3 cellular contexts compared by ENCODE assay signal in the genomic region with DNA sequence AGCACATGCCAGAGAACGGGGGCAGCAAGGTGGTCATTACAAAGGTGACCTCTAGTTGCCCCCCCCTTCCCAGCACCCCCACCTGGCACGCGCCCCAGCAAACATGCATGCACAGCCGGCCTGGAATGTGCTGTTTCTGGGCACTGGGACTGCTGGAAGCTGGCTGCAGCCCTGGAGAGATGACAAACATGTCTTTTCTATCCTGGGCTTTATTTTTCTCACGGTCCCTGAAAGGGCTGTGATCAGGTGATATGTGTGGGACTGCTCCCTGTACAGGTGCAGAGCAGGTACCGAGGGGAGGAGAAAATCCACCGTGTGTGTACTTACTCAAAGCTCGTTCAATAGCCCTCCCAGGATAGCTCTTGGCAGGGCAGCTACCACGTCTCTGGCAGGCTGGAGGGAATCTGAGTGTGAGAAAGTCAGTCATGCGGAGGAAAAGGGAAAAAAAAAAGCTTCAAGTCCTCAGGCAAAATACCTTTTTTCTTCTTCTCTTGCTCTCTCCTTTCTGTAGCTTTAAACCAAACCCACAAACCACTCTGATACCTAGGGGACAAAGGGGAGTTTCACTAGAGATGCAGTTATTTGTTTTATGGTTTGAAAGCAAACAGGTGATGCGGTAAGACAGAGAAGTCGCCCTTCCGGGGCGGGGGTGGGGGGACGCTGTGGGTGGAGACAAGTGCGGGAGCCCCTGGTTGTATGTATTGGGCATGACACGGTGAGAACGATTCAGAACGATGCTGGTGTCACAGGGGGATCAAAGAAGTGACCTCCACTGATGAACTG.
TF ChIP-seq lines count a peak whose summit lies in the region.

No MANE protein-coding gene starts in this region.

TF ChIP-seq in SK-N-SH treated with all-trans-retinoic acid at 6 μM for 48 hours, 23 proteins besides CTCF, POLR2A, EP300 and RAD21:
- no peak for TF ChIP-seq POU6F1 (CRISPR knock-in tag; IDR thresholded peaks at IDR 0.05; ENCODE audit: borderline replicate concordance, low read depth)
- TF ChIP-seq, protein P1, sequence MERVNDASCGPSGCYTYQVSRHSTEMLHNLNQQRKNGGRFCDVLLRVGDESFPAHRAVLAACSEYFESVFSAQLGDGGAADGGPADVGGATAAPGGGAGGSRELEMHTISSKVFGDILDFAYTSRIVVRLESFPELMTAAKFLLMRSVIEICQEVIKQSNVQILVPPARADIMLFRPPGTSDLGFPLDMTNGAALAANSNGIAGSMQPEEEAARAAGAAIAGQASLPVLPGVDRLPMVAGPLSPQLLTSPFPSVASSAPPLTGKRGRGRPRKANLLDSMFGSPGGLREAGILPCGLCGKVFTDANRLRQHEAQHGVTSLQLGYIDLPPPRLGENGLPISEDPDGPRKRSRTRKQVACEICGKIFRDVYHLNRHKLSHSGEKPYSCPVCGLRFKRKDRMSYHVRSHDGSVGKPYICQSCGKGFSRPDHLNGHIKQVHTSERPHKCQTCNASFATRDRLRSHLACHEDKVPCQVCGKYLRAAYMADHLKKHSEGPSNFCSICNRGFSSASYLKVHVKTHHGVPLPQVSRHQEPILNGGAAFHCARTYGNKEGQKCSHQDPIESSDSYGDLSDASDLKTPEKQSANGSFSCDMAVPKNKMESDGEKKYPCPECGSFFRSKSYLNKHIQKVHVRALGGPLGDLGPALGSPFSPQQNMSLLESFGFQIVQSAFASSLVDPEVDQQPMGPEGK (CRISPR knock-in tag; IDR thresholded peaks at IDR 0.05; ENCODE audit: borderline replicate concordance), result peak; percentile 16; the same call in 1 of the 2 replicates
- no peak for TF ChIP-seq ZFP30 (CRISPR knock-in tag; IDR thresholded peaks at IDR 0.05)
- TF ChIP-seq TOX (CRISPR knock-in tag; IDR thresholded peaks at IDR 0.05; ENCODE audit: borderline replicate concordance), result no peak
- no peak for TF ChIP-seq ZNF8 (CRISPR knock-in tag; IDR thresholded peaks at IDR 0.05)
TF ChIP-seq in SK-N-SH treated with all-trans-retinoic acid at 6 μM for 48 hours: peak in this region for 1.

TF ChIP-seq in SK-N-SH, 30 proteins besides CTCF, POLR2A, EP300 and RAD21:
- TF ChIP-seq NFIC (IDR thresholded peaks at IDR 0.05; ENCODE audit: borderline replicate concordance) (no peak), FOXM1 (IDR thresholded peaks at IDR 0.05; ENCODE audit: low read depth) (no peak), POLR2AphosphoS5 (IDR thresholded peaks at IDR 0.05; ENCODE audit: low read depth, low read length) (no peak), USF1 (IDR thresholded peaks at IDR 0.05; ENCODE audit: borderline replicate concordance, low read depth) (no peak), NRF1 (IDR thresholded peaks at IDR 0.05; ENCODE audit: low read depth, low read length) (no peak), JUND (IDR thresholded peaks at IDR 0.05) (no peak), CHD2 (IDR thresholded peaks at IDR 0.05; ENCODE audit: low read length, partially characterized antibody) (no peak), TEAD4 (IDR thresholded peaks at IDR 0.05; ENCODE audit: borderline replicate concordance, insufficient read depth) (no peak), MXI1 (IDR thresholded peaks at IDR 0.05; ENCODE audit: low read depth, low read length) (no peak), GATA2 (CRISPR knock-in tag; IDR thresholded peaks at IDR 0.05) (no peak), FOSL2 (IDR thresholded peaks at IDR 0.05; ENCODE audit: borderline replicate concordance, low read depth) (no peak), MAX (IDR thresholded peaks at IDR 0.05; ENCODE audit: low read depth) (no peak), TCF12 (IDR thresholded peaks at IDR 0.05) (no peak), EZH2phosphoT487 (IDR thresholded peaks at IDR 0.05; ENCODE audit: borderline replicate concordance, low read depth) (no peak), GABPA (IDR thresholded peaks at IDR 0.05; ENCODE audit: low read depth) (no peak), RFX5 (IDR thresholded peaks at IDR 0.05; ENCODE audit: low read length) (no peak)
- TF ChIP-seq, protein P2, sequence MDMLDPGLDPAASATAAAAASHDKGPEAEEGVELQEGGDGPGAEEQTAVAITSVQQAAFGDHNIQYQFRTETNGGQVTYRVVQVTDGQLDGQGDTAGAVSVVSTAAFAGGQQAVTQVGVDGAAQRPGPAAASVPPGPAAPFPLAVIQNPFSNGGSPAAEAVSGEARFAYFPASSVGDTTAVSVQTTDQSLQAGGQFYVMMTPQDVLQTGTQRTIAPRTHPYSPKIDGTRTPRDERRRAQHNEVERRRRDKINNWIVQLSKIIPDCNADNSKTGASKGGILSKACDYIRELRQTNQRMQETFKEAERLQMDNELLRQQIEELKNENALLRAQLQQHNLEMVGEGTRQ (IDR thresholded peaks at IDR 0.05; ENCODE audit: borderline replicate concordance, low read depth, low read length), result no peak

TF ChIP-seq in GM12878, 131 proteins besides CTCF, POLR2A, EP300 and RAD21 (continues in another document):
- TF ChIP-seq STAT1 (conservative IDR thresholded peaks at IDR 0.05) (no peak), ATF7 (IDR thresholded peaks at IDR 0.05; ENCODE audit: low read depth) (peak; percentile 72), CREM (IDR thresholded peaks at IDR 0.05; ENCODE audit: low read depth) (no peak), NR2F1 (conservative IDR thresholded peaks at IDR 0.05) (peak; percentile 65; the same call in 1 of the 2 replicates), LARP7 (IDR thresholded peaks at IDR 0.05) (no peak), EGR1 (IDR thresholded peaks at IDR 0.05; ENCODE audit: borderline replicate concordance in 1 of 2, low read depth in 2 of 2, low read length in 2 of 2) (peak in 1 of 2 experiments; percentile 88; a peak in 2 of 3 replicates), ETV6 (conservative IDR thresholded peaks at IDR 0.05 in 1 of 2, IDR thresholded peaks at IDR 0.05 in 1 of 2; ENCODE audit: borderline replicate concordance in 1 of 2, low read depth in 1 of 2) (peak in 1 of 2 experiments; percentile 51; a peak in 1 of 4 replicates), EZH2 (IDR thresholded peaks at IDR 0.05; ENCODE audit: borderline replicate concordance, control insufficient read depth, low read depth, low read length) (0 out of 2 replicates have a peak, but pooled peaks have one; percentile 36), ZBTB4 (CRISPR knock-in tag; IDR thresholded peaks at IDR 0.05) (no peak), BACH1 (IDR thresholded peaks at IDR 0.05; ENCODE audit: borderline replicate concordance) (no peak), RB1 (IDR thresholded peaks at IDR 0.05; ENCODE audit: borderline replicate concordance) (no peak), TCF7 (IDR thresholded peaks at IDR 0.05; ENCODE audit: borderline replicate concordance) (no peak), GATAD2B (conservative IDR thresholded peaks at IDR 0.05; ENCODE audit: low read depth) (no peak; the same call in 1 of the 2 replicates), TCF3 (IDR thresholded peaks at IDR 0.05; ENCODE audit: borderline replicate concordance, insufficient read depth, low read depth, low read length) (peak; percentile 81; the same call in 1 of the 2 replicates), NBN (IDR thresholded peaks at IDR 0.05) (peak; percentile 65; the same call in 1 of the 2 replicates), ZBED1 (IDR thresholded peaks at IDR 0.05; ENCODE audit: borderline replicate concordance) (0 out of 2 replicates have a peak, but pooled peaks have one; percentile 55), PAX8 (IDR thresholded peaks at IDR 0.05) (no peak), KLF5 (IDR thresholded peaks at IDR 0.05; ENCODE audit: partially characterized antibody) (no peak), FOXM1 (IDR thresholded peaks at IDR 0.05; ENCODE audit: low read depth, low read length) (peak; percentile 79; the same call in 1 of the 2 replicates), FOXK2 (IDR thresholded peaks at IDR 0.05) (no peak), NKRF (conservative IDR thresholded peaks at IDR 0.05) (no peak), DPF2 (IDR thresholded peaks at IDR 0.05) (0 out of 2 replicates have a peak, but pooled peaks have one; percentile 28), TCF12 (IDR thresholded peaks at IDR 0.05; ENCODE audit: low read depth, low read length) (peak; percentile 61; the same call in 1 of the 2 replicates), MTA2 (IDR thresholded peaks at IDR 0.05; ENCODE audit: low read depth) (peak; percentile 72; the same call in 1 of the 2 replicates), ZNF24 (IDR thresholded peaks at IDR 0.05) (no peak), ZNF217 (IDR thresholded peaks at IDR 0.05) (no peak), CBX3 (IDR thresholded peaks at IDR 0.05; ENCODE audit: borderline replicate concordance, low read depth) (no peak), CREB1 (IDR thresholded peaks at IDR 0.05; ENCODE audit: low read depth) (peak; percentile 32; the same call in 1 of the 2 replicates), RAD51 (IDR thresholded peaks at IDR 0.05) (no peak)
- TF ChIP-seq, protein P3, sequence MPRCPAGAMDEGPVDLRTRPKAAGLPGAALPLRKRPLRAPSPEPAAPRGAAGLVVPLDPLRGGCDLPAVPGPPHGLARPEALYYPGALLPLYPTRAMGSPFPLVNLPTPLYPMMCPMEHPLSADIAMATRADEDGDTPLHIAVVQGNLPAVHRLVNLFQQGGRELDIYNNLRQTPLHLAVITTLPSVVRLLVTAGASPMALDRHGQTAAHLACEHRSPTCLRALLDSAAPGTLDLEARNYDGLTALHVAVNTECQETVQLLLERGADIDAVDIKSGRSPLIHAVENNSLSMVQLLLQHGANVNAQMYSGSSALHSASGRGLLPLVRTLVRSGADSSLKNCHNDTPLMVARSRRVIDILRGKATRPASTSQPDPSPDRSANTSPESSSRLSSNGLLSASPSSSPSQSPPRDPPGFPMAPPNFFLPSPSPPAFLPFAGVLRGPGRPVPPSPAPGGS (IDR thresholded peaks at IDR 0.05; ENCODE audit: borderline replicate concordance, insufficient read depth, low read depth, low read length, poor library complexity, severe bottlenecking), result peak; percentile 96
- TF ChIP-seq, protein P4, sequence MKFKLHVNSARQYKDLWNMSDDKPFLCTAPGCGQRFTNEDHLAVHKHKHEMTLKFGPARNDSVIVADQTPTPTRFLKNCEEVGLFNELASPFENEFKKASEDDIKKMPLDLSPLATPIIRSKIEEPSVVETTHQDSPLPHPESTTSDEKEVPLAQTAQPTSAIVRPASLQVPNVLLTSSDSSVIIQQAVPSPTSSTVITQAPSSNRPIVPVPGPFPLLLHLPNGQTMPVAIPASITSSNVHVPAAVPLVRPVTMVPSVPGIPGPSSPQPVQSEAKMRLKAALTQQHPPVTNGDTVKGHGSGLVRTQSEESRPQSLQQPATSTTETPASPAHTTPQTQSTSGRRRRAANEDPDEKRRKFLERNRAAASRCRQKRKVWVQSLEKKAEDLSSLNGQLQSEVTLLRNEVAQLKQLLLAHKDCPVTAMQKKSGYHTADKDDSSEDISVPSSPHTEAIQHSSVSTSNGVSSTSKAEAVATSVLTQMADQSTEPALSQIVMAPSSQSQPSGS (IDR thresholded peaks at IDR 0.05; ENCODE audit: low read length), result peak; percentile 84
- TF ChIP-seq, protein P5, sequence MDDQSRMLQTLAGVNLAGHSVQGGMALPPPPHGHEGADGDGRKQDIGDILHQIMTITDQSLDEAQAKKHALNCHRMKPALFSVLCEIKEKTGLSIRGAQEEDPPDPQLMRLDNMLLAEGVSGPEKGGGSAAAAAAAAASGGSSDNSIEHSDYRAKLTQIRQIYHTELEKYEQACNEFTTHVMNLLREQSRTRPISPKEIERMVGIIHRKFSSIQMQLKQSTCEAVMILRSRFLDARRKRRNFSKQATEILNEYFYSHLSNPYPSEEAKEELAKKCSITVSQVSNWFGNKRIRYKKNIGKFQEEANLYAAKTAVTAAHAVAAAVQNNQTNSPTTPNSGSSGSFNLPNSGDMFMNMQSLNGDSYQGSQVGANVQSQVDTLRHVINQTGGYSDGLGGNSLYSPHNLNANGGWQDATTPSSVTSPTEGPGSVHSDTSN (IDR thresholded peaks at IDR 0.05; ENCODE audit: insufficient replicate concordance, low read depth, low read length), result no peak
